In the genomic region with DNA sequence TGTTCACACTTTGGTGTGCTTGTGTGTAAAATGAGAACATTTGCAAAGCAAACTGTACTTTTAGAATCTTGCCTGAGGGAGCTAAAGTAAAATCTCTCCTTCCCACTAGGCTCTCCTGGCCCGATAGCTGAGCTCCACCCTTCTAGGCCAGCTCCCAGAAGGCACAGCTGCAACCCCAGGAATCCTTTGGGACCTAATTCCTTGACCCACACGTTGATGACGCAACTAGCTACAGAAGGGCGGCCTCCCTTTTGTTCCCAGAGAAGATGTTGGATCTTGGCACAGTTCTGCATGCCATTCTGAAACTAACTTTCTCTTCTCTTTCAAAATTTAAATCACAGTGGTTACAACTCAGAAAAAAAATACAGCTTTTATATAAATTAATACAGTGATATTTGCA, we compare ENCODE assay signal across 14 cellular contexts.
DNase-seq lines count a peak whose midpoint lies in the region; ATAC-seq, FAIRE-seq and TF ChIP-seq lines count a peak whose summit lies in the region.
"Had no signal": no experiment of that assay in that cellular context is flagged by ENCODE, and none has a peak within 500 bp of the region (broad histone marks: within the 10 kb centered on the region; RNA-seq: fewer than 3 reads in every experiment).

No MANE protein-coding gene starts in this region.

- no peaks in the 10 kb centered on the region for H3K79me2 ChIP-seq in astrocyte (ENCODE audit: insufficient read depth, low read length)

- H3K27ac ChIP-seq in astrocyte (ENCODE audit: low read depth, low read length): no peak overlapping the region
- H3K27ac ChIP-seq: spleen had no signal

- no peaks in the 10 kb centered on the region for H3K36me3 ChIP-seq in astrocyte (ENCODE audit: insufficient read depth, low read length)
- H3K36me3 ChIP-seq: spleen had no signal

- peaks cover 41% of the 10 kb centered on the region for H3K4me1 ChIP-seq in astrocyte (ENCODE audit: insufficient read depth, low read length)
- H3K4me1 ChIP-seq: spleen had no signal

- H3K9me3 Mint-ChIP-seq in astrocyte (ENCODE audit: unreplicated experiment) (peaks cover 3% of the 10 kb centered on the region), osteocyte (ENCODE audit: unreplicated experiment) (no peaks in the 10 kb centered on the region)
- H3K9me3 Mint-ChIP-seq: activated naive CD4-positive, alpha-beta T cell treated with anti-CD3 and anti-CD28 coated beads for 36 hours had no signal

- FAIRE-seq in astrocyte (lab: Jason Lieb, UNC): no peak

- H4K20me1 ChIP-seq in astrocyte (ENCODE audit: insufficient read depth, low read length): no peaks in the 10 kb centered on the region

- ATAC-seq in HG03354 (IDR thresholded peaks at IDR 0.05; ENCODE audit: poor library complexity, severe bottlenecking, unreplicated experiment): no peak

- H3K36me3 Mint-ChIP-seq in astrocyte (ENCODE audit: low read depth, unreplicated experiment) (no peaks in the 10 kb centered on the region), osteocyte (ENCODE audit: unreplicated experiment) (no peaks in the 10 kb centered on the region)

- H3K27me3 ChIP-seq in astrocyte (ENCODE audit: insufficient read depth, low read length): no peaks in the 10 kb centered on the region
- H3K27me3 ChIP-seq: spleen had no signal

- H3K27me3 Mint-ChIP-seq in astrocyte (ENCODE audit: low read depth, unreplicated experiment): no peaks in the 10 kb centered on the region
- H3K27me3 Mint-ChIP-seq in osteocyte (ENCODE audit: unreplicated experiment): no peaks in the 10 kb centered on the region

- no peak overlapping the region for H3K4me3 Mint-ChIP-seq in astrocyte (ENCODE audit: unreplicated experiment)
- peak overlapping the region; percentile 7 for H3K4me3 Mint-ChIP-seq in osteocyte (ENCODE audit: unreplicated experiment)
- H3K4me3 Mint-ChIP-seq: activated naive CD4-positive, alpha-beta T cell treated with anti-CD3 and anti-CD28 coated beads for 36 hours had no signal

- DNase-seq in Ammon's horn (ENCODE audit: low spot score) (peak; percentile 23), astrocyte (ENCODE audit: low read depth) (peak; percentile 95), foreskin fibroblast (peak; percentile 79 to 90), osteocyte (ENCODE audit: extremely low spot score, unreplicated experiment) (no peak), DMS53 treated with DMSO at 0.1 percent for 48 hours (lab: John Stamatoyannopoulos, UW; ENCODE audit: unreplicated experiment) (no peak), NCI-H146 (lab: John Stamatoyannopoulos, UW) (no peak), CD1c-positive myeloid dendritic cell (ENCODE audit: extremely low spot score) (no peak)
- DNase-seq: activated naive CD4-positive, alpha-beta T cell treated with anti-CD3 and anti-CD28 coated beads for 36 hours; AML-193; dermis blood vessel endothelial cell; MV-4-11; RPMI8226; spleen had no signal

- H3K4me1 Mint-ChIP-seq in astrocyte (ENCODE audit: low read depth, unreplicated experiment): peaks cover 39% of the 10 kb centered on the region
- peaks cover 69% of the 10 kb centered on the region for H3K4me1 Mint-ChIP-seq in osteocyte (ENCODE audit: unreplicated experiment)

- TF ChIP-seq CTCF in astrocyte (IDR thresholded peaks at IDR 0.05; ENCODE audit: insufficient read depth, low read depth, low read length): no peak
- no peak for TF ChIP-seq CTCF in foreskin fibroblast (IDR thresholded peaks at IDR 0.05; ENCODE audit: low read depth, low read length)
- TF ChIP-seq CTCF in osteocyte (IDR thresholded peaks at IDR 0.05): no peak

- no peaks in the 10 kb centered on the region for H3K9me3 ChIP-seq in astrocyte (ENCODE audit: insufficient read depth, low read depth, low read length)
- H3K9me3 ChIP-seq: spleen had no signal

- no peak overlapping the region for H3K9ac ChIP-seq in astrocyte (ENCODE audit: low read length)

- H3K4me3 ChIP-seq in astrocyte (ENCODE audit: insufficient read depth, low read depth, low read length): no peak overlapping the region
- H3K4me3 ChIP-seq in foreskin fibroblast (ENCODE audit: low read depth in 1 of 2, low read length in 2 of 2): no peak overlapping the region
- H3K4me3 ChIP-seq: spleen had no signal

- no peak overlapping the region for H2AFZ ChIP-seq in astrocyte (ENCODE audit: low read depth, low read length)

- H3K27ac Mint-ChIP-seq in astrocyte (ENCODE audit: unreplicated experiment) (no peak overlapping the region), osteocyte (ENCODE audit: unreplicated experiment) (peak overlapping the region; percentile 76)
- H3K27ac Mint-ChIP-seq: activated naive CD4-positive, alpha-beta T cell treated with anti-CD3 and anti-CD28 coated beads for 36 hours had no signal

- H3K4me2 ChIP-seq in astrocyte (ENCODE audit: low read length): peak overlapping the region; percentile 36

Comparison
In these comparisons a context has a peak if more than half of its experiments do, and no peak if none do; other contexts are left out.
1. DNase-seq: peak in Ammon's horn (single experiment), astrocyte (single experiment) and foreskin fibroblast (2 of 2); none in osteocyte (single experiment), DMS53 treated with DMSO at 0.1 percent for 48 hours (single experiment), NCI-H146 (single experiment) and CD1c-positive myeloid dendritic cell (single experiment).